In genomic region chr4:165294907-165295306, GRCh38 we compare ENCODE assay signal across 9 cellular contexts. TPM values are rescaled to one million over a fixed set of nuclear protein-coding genes. Genes with fewer than 3 reads are reported as not detected.
A peak's percentile ranks its signal among the peaks of the same experiment; 100 is the strongest.
DNase-seq lines count a peak whose midpoint lies in the region; ATAC-seq and TF ChIP-seq lines count a peak whose summit lies in the region.
"Had no signal": no experiment of that assay in that cellular context is flagged by ENCODE, and none has a peak within 500 bp of the region (broad histone marks: within the 10 kb centered on the region; RNA-seq: fewer than 3 reads in every experiment).

No MANE protein-coding gene starts in this region.

- no peaks in the 10 kb centered on the region for H3K27me3 Mint-ChIP-seq in activated T-helper 17 cell treated with anti-CD3 and anti-CD28 coated beads, Interleukin-2, amount 50 U/mL, for 72 hours

- H3K27ac Mint-ChIP-seq in activated T-helper 17 cell treated with anti-CD3 and anti-CD28 coated beads, Interleukin-2, amount 50 U/mL, for 72 hours: peak overlapping the region; percentile 11

- peaks cover 3% of the 10 kb centered on the region for H3K36me3 ChIP-seq in cardiac muscle cell

- no peak overlapping the region for H3K4me3 Mint-ChIP-seq in activated T-helper 17 cell treated with anti-CD3 and anti-CD28 coated beads, Interleukin-2, amount 50 U/mL, for 72 hours

- no peaks in the 10 kb centered on the region for H3K4me1 Mint-ChIP-seq in activated T-helper 17 cell treated with anti-CD3 and anti-CD28 coated beads, Interleukin-2, amount 50 U/mL, for 72 hours

- intact Hi-C loops in left cardiac atrium (cut with DNase I): no loop called here

- H3K36me3 Mint-ChIP-seq in activated T-helper 17 cell treated with anti-CD3 and anti-CD28 coated beads, Interleukin-2, amount 50 U/mL, for 72 hours (ENCODE audit: low read depth): peaks cover 53% of the 10 kb centered on the region

- no peaks in the 10 kb centered on the region for H3K27me3 ChIP-seq in cardiac muscle cell

- H3K27ac ChIP-seq in cardiac muscle cell: peak overlapping the region; percentile 50

- H3K9me3 ChIP-seq in cardiac muscle cell (ENCODE audit: low read depth): no peaks in the 10 kb centered on the region
- H3K9me3 ChIP-seq: SK-N-SH had no signal

- no peak overlapping the region for H3K4me3 ChIP-seq in cardiac muscle cell

- H3K4me1 ChIP-seq in cardiac muscle cell (ENCODE audit: low read depth): peaks cover 13% of the 10 kb centered on the region

- ATAC-seq in left cardiac atrium (no peak), HG03064 (IDR thresholded peaks at IDR 0.05; ENCODE audit: low read depth, unreplicated experiment) (peak; percentile 94)
- peak; percentile 26 for ATAC-seq in activated T-helper 17 cell treated with anti-CD3 and anti-CD28 coated beads, Interleukin-2, amount 50 U/mL, for 72 hours (replicated peaks)

- no peak for DNase-seq in cardiac muscle cell (ENCODE audit: low read depth in 1 of 2, low spot score in 1 of 2)
- no peak for DNase-seq in left cardiac atrium
- DNase-seq in NCI-H1930 (lab: John Stamatoyannopoulos, UW): no peak
- DNase-seq in 8988T: no peak
- no peak for DNase-seq in NCI-H510A (lab: John Stamatoyannopoulos, UW)
- DNase-seq in Ammon's horn (ENCODE audit: low spot score): no peak
- DNase-seq: SK-N-SH had no signal

- no peaks in the 10 kb centered on the region for H3K9me3 Mint-ChIP-seq in activated T-helper 17 cell treated with anti-CD3 and anti-CD28 coated beads, Interleukin-2, amount 50 U/mL, for 72 hours

- TF ChIP-seq CTCF in cardiac muscle cell (IDR thresholded peaks at IDR 0.05; ENCODE audit: low read depth, low read length): no peak

RNA-seq across cellular contexts. Expression of gene MSMO1, which starts 32.6 kb away (rescaled TPM):
- total RNA-seq in cardiac muscle cell (65.8 and 170 TPM in 2 replicates), left cardiac atrium (10 to 100 TPM; 16.8 to 22.9 TPM)
- polyA plus RNA-seq in cardiac muscle cell: 138 and 305 TPM in 2 replicates
- total RNA-seq in activated T-helper 17 cell treated with anti-CD3 and anti-CD28 coated beads, Interleukin-2, amount 50 U/mL, for 72 hours: 10 to 100 TPM; 57.9 to 71.4 TPM

Comparison
In these comparisons a context has a peak if more than half of its experiments do, and no peak if none do; other contexts are left out.
1. ATAC-seq: peak in HG03064 (single experiment) and activated T-helper 17 cell treated with anti-CD3 and anti-CD28 coated beads, Interleukin-2, amount 50 U/mL, for 72 hours (single experiment); none in left cardiac atrium (0 of 2).